In genomic region chr17:16129844-16130243, GRCh38 we compare ENCODE assay signal across 16 cellular contexts.
DNase-seq lines count a peak whose midpoint lies in the region; ATAC-seq and TF ChIP-seq lines count a peak whose summit lies in the region.
"Had no signal": no experiment of that assay in that cellular context is flagged by ENCODE, and none has a peak within 500 bp of the region (broad histone marks: within the 10 kb centered on the region; RNA-seq: fewer than 3 reads in every experiment).

No MANE protein-coding gene starts in this region.

- H3K36me3 Mint-ChIP-seq in WTC11 (peaks cover 13% of the 10 kb centered on the region), memory B cell (peaks cover 24% of the 10 kb centered on the region)

- H3K4me3 ChIP-seq in cardiac muscle cell (no peak overlapping the region), thyroid gland (replicated peaks in 1 of 3) (no peak overlapping the region)
- H3K4me3 ChIP-seq: PC-9 had no signal

- intact Hi-C loops in cardiac septum (cut with DNase I), result no loop called here
- intact Hi-C loops in thyroid gland (cut with DNase I), result no loop called here

- H3K27me3 ChIP-seq in cardiac muscle cell (no peaks in the 10 kb centered on the region), thyroid gland (no peaks in the 10 kb centered on the region)

- no peaks in the 10 kb centered on the region for H3K4me1 ChIP-seq in cardiac muscle cell (ENCODE audit: low read depth)
- no peaks in the 10 kb centered on the region for H3K4me1 ChIP-seq in thyroid gland

- WGBS in thyroid gland, 2 donors, result 64 to 77% methylated on average over 2 of the region's 2 CpGs

- H3K36me3 ChIP-seq in cardiac muscle cell (peaks cover 19% of the 10 kb centered on the region), thyroid gland (peaks cover 4 to 5% of the 10 kb centered on the region in 2 donors)

- no peak for ATAC-seq in WTC11
- no peak for ATAC-seq in memory B cell (ENCODE audit: low read depth)

- H3K27ac ChIP-seq in cardiac muscle cell (peak overlapping the region; percentile 51), thyroid gland (no peak overlapping the region)
- H3K27ac ChIP-seq: PC-9 had no signal

- H3K9me3 Mint-ChIP-seq in WTC11 (peaks cover 4% of the 10 kb centered on the region; the same call in 1 of the 2 replicates), memory B cell (no peaks in the 10 kb centered on the region)

- TF ChIP-seq POLR2A in thyroid gland (IDR thresholded peaks at IDR 0.05), result no peak

- H3K4me3 Mint-ChIP-seq in WTC11 (no peak overlapping the region), memory B cell (no peak overlapping the region)

- DNase-seq in cardiac muscle cell (ENCODE audit: low read depth in 1 of 2, low spot score in 1 of 2) (no peak), cardiac septum (ENCODE audit: low spot score) (no peak), WTC11 (ENCODE audit: low spot score) (no peak), memory B cell (ENCODE audit: low spot score in 2 of 2) (no peak), thyroid gland (peak; percentile 14 to 34), COLO668 (lab: John Stamatoyannopoulos, UW; ENCODE audit: unreplicated experiment) (no peak), NOMO-1 (lab: John Stamatoyannopoulos, UW; ENCODE audit: unreplicated experiment in 2 of 2) (no peak), SKM-1 (lab: John Stamatoyannopoulos, UW; ENCODE audit: unreplicated experiment) (no peak)
- DNase-seq: GF-D8, KBM-7, NCI-H1048, NCI-H146, NCI-H2081 treated with DMSO at 0.1 percent for 48 hours, NCI-H2227 treated with DMSO at 0.1 percent for 48 hours, NCI-H526, PC-9 had no signal

- H3K27me3 Mint-ChIP-seq in WTC11 (ENCODE audit: low read depth) (no peaks in the 10 kb centered on the region), memory B cell (no peaks in the 10 kb centered on the region)

- H3K4me1 Mint-ChIP-seq in WTC11, result no peaks in the 10 kb centered on the region
- H3K4me1 Mint-ChIP-seq in memory B cell, result peaks cover 7% of the 10 kb centered on the region

- H3K27ac Mint-ChIP-seq in WTC11 (peak overlapping the region; percentile 4; the same call in 1 of the 2 replicates), memory B cell (peak overlapping the region; percentile 79)

- CTCF ChIA-PET in WTC11 (lab: Charles Lee), result no interaction called here

- H3K9me3 ChIP-seq in cardiac muscle cell (ENCODE audit: low read depth) (no peaks in the 10 kb centered on the region), thyroid gland (no peaks in the 10 kb centered on the region)

- POLR2A ChIA-PET in WTC11 (lab: Charles Lee), result no interaction called here

- TF ChIP-seq CTCF in cardiac muscle cell (IDR thresholded peaks at IDR 0.05; ENCODE audit: low read depth, low read length), result no peak
- no peak for TF ChIP-seq CTCF in WTC11 (IDR thresholded peaks at IDR 0.05)
- TF ChIP-seq CTCF in thyroid gland (IDR thresholded peaks at IDR 0.05), result no peak

TF ChIP-seq in WTC11, 78 proteins besides CTCF, POLR2A, EP300 and RAD21 (continues in another document):
- no peak for TF ChIP-seq ERG (CRISPR knock-in tag; IDR thresholded peaks at IDR 0.05)
- TF ChIP-seq STAT6 (CRISPR knock-in tag; conservative IDR thresholded peaks at IDR 0.05; ENCODE audit: low read depth), result no peak
- no peak for TF ChIP-seq NFE2L1 (CRISPR knock-in tag; IDR thresholded peaks at IDR 0.05)
- no peak for TF ChIP-seq CDX4 (CRISPR knock-in tag; IDR thresholded peaks at IDR 0.05; ENCODE audit: borderline replicate concordance)
- no peak for TF ChIP-seq RORB (CRISPR knock-in tag; IDR thresholded peaks at IDR 0.05)
- TF ChIP-seq ZNF219 (CRISPR knock-in tag; IDR thresholded peaks at IDR 0.05; ENCODE audit: borderline replicate concordance), result no peak
- no peak for TF ChIP-seq TCF7 (CRISPR knock-in tag; IDR thresholded peaks at IDR 0.05; ENCODE audit: low read depth)
- no peak for TF ChIP-seq NR2C2 (CRISPR knock-in tag; IDR thresholded peaks at IDR 0.05)
- TF ChIP-seq TEAD1 (CRISPR knock-in tag; IDR thresholded peaks at IDR 0.05), result no peak
- no peak for TF ChIP-seq ZNF416 (CRISPR knock-in tag; IDR thresholded peaks at IDR 0.05)
- no peak for TF ChIP-seq MXD4 (CRISPR knock-in tag; IDR thresholded peaks at IDR 0.05; ENCODE audit: borderline replicate concordance)
- TF ChIP-seq USF2 (CRISPR knock-in tag; IDR thresholded peaks at IDR 0.05), result no peak
- TF ChIP-seq, protein P1, sequence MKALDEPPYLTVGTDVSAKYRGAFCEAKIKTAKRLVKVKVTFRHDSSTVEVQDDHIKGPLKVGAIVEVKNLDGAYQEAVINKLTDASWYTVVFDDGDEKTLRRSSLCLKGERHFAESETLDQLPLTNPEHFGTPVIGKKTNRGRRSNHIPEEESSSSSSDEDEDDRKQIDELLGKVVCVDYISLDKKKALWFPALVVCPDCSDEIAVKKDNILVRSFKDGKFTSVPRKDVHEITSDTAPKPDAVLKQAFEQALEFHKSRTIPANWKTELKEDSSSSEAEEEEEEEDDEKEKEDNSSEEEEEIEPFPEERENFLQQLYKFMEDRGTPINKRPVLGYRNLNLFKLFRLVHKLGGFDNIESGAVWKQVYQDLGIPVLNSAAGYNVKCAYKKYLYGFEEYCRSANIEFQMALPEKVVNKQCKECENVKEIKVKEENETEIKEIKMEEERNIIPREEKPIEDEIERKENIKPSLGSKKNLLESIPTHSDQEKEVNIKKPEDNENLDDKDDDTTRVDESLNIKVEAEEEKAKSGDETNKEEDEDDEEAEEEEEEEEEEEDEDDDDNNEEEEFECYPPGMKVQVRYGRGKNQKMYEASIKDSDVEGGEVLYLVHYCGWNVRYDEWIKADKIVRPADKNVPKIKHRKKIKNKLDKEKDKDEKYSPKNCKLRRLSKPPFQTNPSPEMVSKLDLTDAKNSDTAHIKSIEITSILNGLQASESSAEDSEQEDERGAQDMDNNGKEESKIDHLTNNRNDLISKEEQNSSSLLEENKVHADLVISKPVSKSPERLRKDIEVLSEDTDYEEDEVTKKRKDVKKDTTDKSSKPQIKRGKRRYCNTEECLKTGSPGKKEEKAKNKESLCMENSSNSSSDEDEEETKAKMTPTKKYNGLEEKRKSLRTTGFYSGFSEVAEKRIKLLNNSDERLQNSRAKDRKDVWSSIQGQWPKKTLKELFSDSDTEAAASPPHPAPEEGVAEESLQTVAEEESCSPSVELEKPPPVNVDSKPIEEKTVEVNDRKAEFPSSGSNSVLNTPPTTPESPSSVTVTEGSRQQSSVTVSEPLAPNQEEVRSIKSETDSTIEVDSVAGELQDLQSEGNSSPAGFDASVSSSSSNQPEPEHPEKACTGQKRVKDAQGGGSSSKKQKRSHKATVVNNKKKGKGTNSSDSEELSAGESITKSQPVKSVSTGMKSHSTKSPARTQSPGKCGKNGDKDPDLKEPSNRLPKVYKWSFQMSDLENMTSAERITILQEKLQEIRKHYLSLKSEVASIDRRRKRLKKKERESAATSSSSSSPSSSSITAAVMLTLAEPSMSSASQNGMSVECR (CRISPR knock-in tag; IDR thresholded peaks at IDR 0.05; ENCODE audit: borderline replicate concordance), result no peak

Comparison
In these comparisons a context has a peak if more than half of its experiments do, and no peak if none do; other contexts are left out.
1. DNase-seq: peak in thyroid gland (2 of 2); none in cardiac muscle cell (0 of 2), cardiac septum (single experiment), WTC11 (single experiment), memory B cell (0 of 2), COLO668 (single experiment), NOMO-1 (0 of 2) and SKM-1 (single experiment).